Comparison of ENCODE assay signal across 26 cellular contexts in genomic region chr15:89799925-89800500, GRCh38. TPM values are rescaled to one million over a fixed set of nuclear protein-coding genes. Genes with fewer than 3 reads are reported as not detected.
"Had no signal": no experiment of that assay in that cellular context is flagged by ENCODE, and none has a peak within 500 bp of the region (broad histone marks: within the 10 kb centered on the region; RNA-seq: fewer than 3 reads in every experiment).

No MANE protein-coding gene starts in this region.

- H3K27me3 ChIP-seq: dorsolateral prefrontal cortex, foreskin keratinocyte, suprapubic skin, transverse colon, uterus had no signal

- H3K4me3 ChIP-seq: dorsolateral prefrontal cortex, lung, psoas muscle, skin epidermis, suprapubic skin, transverse colon, uterus had no signal

- H3K9me3 Mint-ChIP-seq: activated naive CD8-positive, alpha-beta T cell treated with anti-CD3 and anti-CD28 coated beads, Interleukin-2, amount 10 ng/mL, durations not matched to agents 7 days and 5 days; WTC11 had no signal

- H3K9me3 ChIP-seq: suprapubic skin, transverse colon, uterus had no signal

- ATAC-seq: activated CD4-positive, alpha-beta T cell treated with anti-CD3 and anti-CD28 coated beads for 36 hours; foreskin keratinocyte; psoas muscle; right cardiac atrium; stimulated activated naive CD8-positive, alpha-beta T cell treated with anti-CD3 and anti-CD28 coated beads, Interleukin-15, amount 100 ng/mL, for 72 hours; WTC11 had no signal

- H3K36me3 ChIP-seq: transverse colon, uterus had no signal

- H3K4me1 ChIP-seq: foreskin keratinocyte, psoas muscle, suprapubic skin, uterus had no signal

- DNase-seq: activated CD4-positive, alpha-beta T cell treated with anti-CD3 and anti-CD28 coated beads for 36 hours; activated CD4-positive, alpha-beta T cell treated with anti-CD3 and anti-CD28 coated beads, Interleukin-2, amount 50 U/mL, for 48 hours; activated naive CD8-positive, alpha-beta T cell treated with anti-CD3 and anti-CD28 coated beads, Interleukin-2, amount 10 ng/mL, durations not matched to agents 7 days and 5 days; activated T-cell treated with anti-CD3 and anti-CD28 coated beads for 4 hours; amygdala; caudate nucleus; dorsolateral prefrontal cortex; foreskin keratinocyte; hippocampal formation; islet precursor cell; midbrain; stimulated activated CD4-positive, alpha-beta T cell treated with anti-CD3 and anti-CD28 coated beads, Interleukin-15, amount 100 ng/mL, for 24 hours; stimulated activated CD4-positive, alpha-beta T cell treated with anti-CD3 and anti-CD28 coated beads, Interleukin-2, amount 100 ng/mL, for 48 hours; stimulated activated naive CD8-positive, alpha-beta T cell treated with anti-CD3 and anti-CD28 coated beads, Interleukin-15, amount 100 ng/mL, for 72 hours; transverse colon; uterus had no signal

- H3K4me3 Mint-ChIP-seq: activated CD4-positive, alpha-beta T cell treated with anti-CD3 and anti-CD28 coated beads for 36 hours; activated naive CD8-positive, alpha-beta T cell treated with anti-CD3 and anti-CD28 coated beads, Interleukin-2, amount 10 ng/mL, durations not matched to agents 7 days and 5 days; nephron; stimulated activated naive CD8-positive, alpha-beta T cell treated with anti-CD3 and anti-CD28 coated beads, Interleukin-15, amount 100 ng/mL, for 72 hours; WTC11 had no signal

- H3K27ac Mint-ChIP-seq: activated CD4-positive, alpha-beta T cell treated with anti-CD3 and anti-CD28 coated beads for 36 hours; activated naive CD8-positive, alpha-beta T cell treated with anti-CD3 and anti-CD28 coated beads, Interleukin-2, amount 10 ng/mL, durations not matched to agents 7 days and 5 days; WTC11 had no signal

- H3K27ac ChIP-seq: dorsolateral prefrontal cortex, epithelial cell of prostate, foreskin keratinocyte, psoas muscle, skin epidermis, suprapubic skin, transverse colon, uterus had no signal

- H3K4me1 Mint-ChIP-seq: activated CD4-positive, alpha-beta T cell treated with anti-CD3 and anti-CD28 coated beads for 36 hours; activated naive CD8-positive, alpha-beta T cell treated with anti-CD3 and anti-CD28 coated beads, Interleukin-2, amount 10 ng/mL, durations not matched to agents 7 days and 5 days; stimulated activated naive CD8-positive, alpha-beta T cell treated with anti-CD3 and anti-CD28 coated beads, Interleukin-15, amount 100 ng/mL, for 72 hours; WTC11 had no signal

- H3K36me3 Mint-ChIP-seq: activated naive CD8-positive, alpha-beta T cell treated with anti-CD3 and anti-CD28 coated beads, Interleukin-2, amount 10 ng/mL, durations not matched to agents 7 days and 5 days; WTC11 had no signal

RNA-seq across cellular contexts. Expression of gene MESP2, which starts 23.9 kb away (rescaled TPM):
- total RNA-seq: activated naive CD8-positive, alpha-beta T cell treated with anti-CD3 and anti-CD28 coated beads, Interleukin-2, amount 10 ng/mL, durations not matched to agents 7 days and 5 days; osteocyte had no signal
- polyA plus RNA-seq: fibroblast of lung had no signal

RNA-seq across cellular contexts. Expression of gene MESP1, which starts 49.0 kb away (rescaled TPM):
- polyA plus RNA-seq: fibroblast of lung had no signal
